ENCODE assay signal across 11 cellular contexts in genomic region chr1:220843481-220844011, GRCh38. TPM values are rescaled to one million over a fixed set of nuclear protein-coding genes. Genes with fewer than 3 reads are reported as not detected.
DNase-seq lines count a peak whose midpoint lies in the region; ATAC-seq and TF ChIP-seq lines count a peak whose summit lies in the region.
"Had no signal": no experiment of that assay in that cellular context is flagged by ENCODE, and none has a peak within 500 bp of the region (broad histone marks: within the 10 kb centered on the region; RNA-seq: fewer than 3 reads in every experiment).

No MANE protein-coding gene starts in this region.

- DNase-seq in astrocyte of the hippocampus (ENCODE audit: low read depth, low spot score), result peak; percentile 11
- peak; percentile 16 for DNase-seq in fibroblast of villous mesenchyme (ENCODE audit: low read depth)
- DNase-seq in myocyte (ENCODE audit: low read depth), result peak; percentile 21
- DNase-seq in ureter (ENCODE audit: low spot score), result peak; percentile 61
- DNase-seq in stimulated activated naive CD4-positive, alpha-beta T cell treated with Interleukin-2 at 50 U/mL for 16 hours (lab: John Stamatoyannopoulos, UW), result no peak
- DNase-seq: activated CD4-positive, alpha-beta T cell treated with anti-CD3 and anti-CD28 coated beads for 48 hours; KBM-7; NCI-H2029 had no signal

- no peak for ATAC-seq in HG03442 (IDR thresholded peaks at IDR 0.05; ENCODE audit: unreplicated experiment)
- ATAC-seq in GM19452 (IDR thresholded peaks at IDR 0.05; ENCODE audit: unreplicated experiment), result no peak

- H3K4me3 ChIP-seq in fibroblast of villous mesenchyme (ENCODE audit: low read depth, low read length), result no peak overlapping the region

- TF ChIP-seq CTCF in fibroblast of villous mesenchyme (IDR thresholded peaks at IDR 0.05; ENCODE audit: insufficient read depth, low read depth, low read length), result no peak

RNA-seq across cellular contexts. Expression of gene HLX, which starts 35.7 kb away (rescaled TPM):
- 8.7 and 19.9 TPM in 2 replicates for total RNA-seq in fibroblast of villous mesenchyme
- 2.3 and 4.0 TPM in 2 replicates for total RNA-seq in myocyte
- polyA plus RNA-seq in myocyte (2012), result 15.5 TPM
- 7.5 TPM for total RNA-seq in ureter
- total RNA-seq: OCI-LY7 had no signal

RNA-seq across cellular contexts. Expression of gene MTARC1, which starts 56.8 kb away (rescaled TPM):
- total RNA-seq in fibroblast of villous mesenchyme (1.7 and 2.3 TPM in 2 replicates), myocyte (0.31 and 0.51 TPM in 2 replicates), ureter (29.0 TPM)
- 0.67 TPM for polyA plus RNA-seq in myocyte (2012)
- total RNA-seq: OCI-LY7 had no signal
